14 cellular contexts compared by ENCODE assay signal in genomic region chr13:44842158-44842557, GRCh38.
A peak's percentile ranks its signal among the peaks of the same experiment; 100 is the strongest.
DNase-seq lines count a peak whose midpoint lies in the region; ATAC-seq and TF ChIP-seq lines count a peak whose summit lies in the region.
"Had no signal": no experiment of that assay in that cellular context is flagged by ENCODE, and none has a peak within 500 bp of the region (broad histone marks: within the 10 kb centered on the region; RNA-seq: fewer than 3 reads in every experiment).

No MANE protein-coding gene starts in this region.

- CTCF ChIA-PET in RWPE1 (lab: Yijun Ruan, JAX) = no interaction called here

- H3K36me3 ChIP-seq in tibial artery = no peaks in the 10 kb centered on the region
- H3K36me3 ChIP-seq: esophagus muscularis mucosa, ovary had no signal

- H3K9me3 ChIP-seq in tibial artery = no peaks in the 10 kb centered on the region
- H3K9me3 ChIP-seq: esophagus muscularis mucosa, ovary had no signal

- ATAC-seq in HG03095 (IDR thresholded peaks at IDR 0.05; ENCODE audit: unreplicated experiment) = no peak
- ATAC-seq in HG02798 (IDR thresholded peaks at IDR 0.05; ENCODE audit: poor library complexity, unreplicated experiment) = no peak

- H3K27me3 ChIP-seq in tibial artery = no peaks in the 10 kb centered on the region
- H3K27me3 ChIP-seq: esophagus muscularis mucosa, ovary had no signal

- POLR2A ChIA-PET in RWPE1 (lab: Yijun Ruan, JAX; ENCODE audit: low non-redundant PET) = no interaction called here

- DNase-seq in NOMO-1 (lab: John Stamatoyannopoulos, UW; ENCODE audit: unreplicated experiment in 2 of 2) (peak; percentile 22 to 66), NOMO-1 treated with dmso at 0.1 percent for 144 hours (lab: John Stamatoyannopoulos, UW; ENCODE audit: unreplicated experiment) (no peak), RWPE1 (ENCODE audit: low spot score) (no peak), fibroblast of mammary gland (ENCODE audit: low read depth) (peak; percentile 63), tibial artery (no peak), GM10266 (ENCODE audit: extremely low spot score) (no peak)
- DNase-seq: activated CD8-positive, alpha-beta memory T cell treated with anti-CD3 and anti-CD28 coated beads, Interleukin-2, amount 50 U/mL, for 4 hours; ovary; stimulated activated CD4-positive, alpha-beta T cell treated with anti-CD3 and anti-CD28 coated beads, Interleukin-12 subunit alpha, Interleukin-12 subunit beta, amount 100 ng/mL, for 4 hours; substantia nigra had no signal

- no peak for TF ChIP-seq CTCF in RWPE1 (conservative IDR thresholded peaks at IDR 0.05; ENCODE audit: low read depth)
- no peak for TF ChIP-seq CTCF in fibroblast of mammary gland (conservative IDR thresholded peaks at IDR 0.05; ENCODE audit: control insufficient read depth, insufficient read depth, low read depth, low read length)
- no peak for TF ChIP-seq CTCF in tibial artery (IDR thresholded peaks at IDR 0.05)
- TF ChIP-seq CTCF in GM10266 (IDR thresholded peaks at IDR 0.05; ENCODE audit: control insufficient read depth, insufficient read depth, low read depth, missing control alignments) = no peak

- intact Hi-C loops in tibial artery (cut with DNase I; ENCODE audit: low total_unique reads) = no loop called here

- H3K4me1 ChIP-seq in tibial artery = peaks cover 0 to 67% (median 18%) of the 10 kb centered on the region in 4 donors

- H3K4me3 ChIP-seq in fibroblast of mammary gland (ENCODE audit: control insufficient read depth, low read depth, low read length) = no peak overlapping the region
- no peak overlapping the region for H3K4me3 ChIP-seq in tibial artery
- H3K4me3 ChIP-seq: esophagus muscularis mucosa, ovary had no signal

- H3K27ac ChIP-seq in RWPE1 (peak overlapping the region; percentile 29; the same call in 1 of the 2 replicates), tibial artery (peak overlapping the region; percentile 69 to 70)
- H3K27ac ChIP-seq: KMS-11, ovary had no signal

Comparison
In these comparisons a context has a peak if more than half of its experiments do, and no peak if none do; other contexts are left out.
1. DNase-seq: peak in NOMO-1 (2 of 2) and fibroblast of mammary gland (single experiment); none in NOMO-1 treated with dmso at 0.1 percent for 144 hours (single experiment), RWPE1 (single experiment), tibial artery (0 of 2) and GM10266 (single experiment).